Comparison of ENCODE assay signal across 1 cellular context in the genomic region with DNA sequence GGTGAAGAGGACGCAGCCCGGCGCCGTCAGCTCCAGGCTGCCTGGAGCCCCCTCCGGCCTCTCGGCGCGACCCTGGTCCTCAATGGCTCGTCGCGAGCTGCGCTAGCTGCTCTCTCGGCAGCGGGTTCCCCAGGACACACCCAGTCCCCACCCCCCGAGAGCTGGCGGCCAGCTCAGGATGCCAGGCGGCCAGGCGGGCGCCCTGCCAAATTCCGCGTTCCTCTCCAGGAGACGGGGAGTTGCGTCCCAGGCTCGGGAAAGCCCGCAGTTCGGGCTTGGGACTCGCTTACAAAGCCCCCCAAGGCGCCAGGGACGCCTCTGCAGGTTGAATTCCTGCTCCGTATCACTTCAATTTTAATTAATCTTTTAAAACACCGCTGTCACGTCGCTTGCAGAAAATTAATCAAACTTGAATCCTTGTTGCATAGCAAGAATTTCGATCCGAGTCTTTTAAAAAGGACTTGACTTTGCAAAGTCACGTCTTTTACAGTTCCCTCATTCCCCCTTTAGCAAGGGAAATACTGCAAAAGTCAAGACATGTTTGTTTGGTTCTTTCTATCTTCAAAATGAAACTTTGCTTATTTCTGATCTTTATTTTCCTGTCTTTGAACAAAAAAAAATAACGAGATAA.
TF ChIP-seq lines count a peak whose summit lies in the region.

No MANE protein-coding gene starts in this region.

TF ChIP-seq in neural cell, 6 proteins besides CTCF, POLR2A, EP300 and RAD21 (continued from another document):
- TF ChIP-seq SMC3 (conservative IDR thresholded peaks at IDR 0.05; ENCODE audit: poor library complexity), result no peak
TF ChIP-seq in neural cell: peak in this region for 1.
